In the genomic region with DNA sequence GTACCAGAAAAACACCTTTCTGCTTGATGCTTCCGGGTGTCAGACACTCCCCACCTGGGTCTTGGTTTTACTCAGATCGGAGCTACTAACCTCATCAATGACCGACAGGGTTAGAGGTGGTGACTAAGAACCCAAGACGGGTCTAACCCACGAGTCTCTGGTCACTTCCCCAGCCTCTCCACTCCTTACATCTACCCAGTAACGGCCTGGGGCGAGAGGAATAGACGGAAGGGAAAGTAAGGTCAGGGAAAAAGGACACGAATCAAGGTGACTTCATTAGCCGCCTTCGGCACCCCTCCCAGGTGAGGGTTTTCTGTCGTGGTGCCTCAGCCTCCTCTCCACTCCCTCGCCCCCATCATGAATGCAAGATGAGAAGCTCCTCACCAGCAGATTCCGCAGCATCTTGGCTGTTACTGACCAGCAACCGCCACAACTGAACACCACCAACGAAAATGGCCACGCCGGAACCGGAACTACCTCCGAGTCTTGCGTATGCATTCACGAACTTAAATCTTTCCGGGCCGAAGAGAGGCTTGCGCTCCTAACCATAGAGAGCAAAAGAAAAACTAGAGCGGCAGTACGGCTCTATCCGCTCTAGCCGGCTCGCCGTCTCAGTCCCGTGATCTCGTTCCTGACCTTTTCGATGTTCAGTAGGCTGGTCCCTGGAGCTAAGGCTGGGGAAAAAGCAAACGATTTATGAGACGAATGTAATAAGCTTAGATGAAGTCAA, we compare ENCODE assay signal across 8 cellular contexts. TPM values are rescaled to one million over a fixed set of nuclear protein-coding genes. Genes with fewer than 3 reads are reported as not detected.
A peak's percentile ranks its signal among the peaks of the same experiment; 100 is the strongest.
DNase-seq lines count a peak whose midpoint lies in the region; TF ChIP-seq lines count a peak whose summit lies in the region.

A gene with protein sequence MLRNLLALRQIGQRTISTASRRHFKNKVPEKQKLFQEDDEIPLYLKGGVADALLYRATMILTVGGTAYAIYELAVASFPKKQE (minus strand): TSS at position 469 of the 730 bp plus-strand sequence. CDS start 67 bp downstream, at position 402.

- peaks cover 32% of the 10 kb centered on the region for H3K4me1 Mint-ChIP-seq in activated naive CD4-positive, alpha-beta T cell treated with anti-CD3 and anti-CD28 coated beads for 36 hours (ENCODE audit: low read depth)

- no peak for TF ChIP-seq CTCF in HFF-Myc (IDR thresholded peaks at IDR 0.05; ENCODE audit: low read depth, low read length, missing control alignments)

- H3K27ac Mint-ChIP-seq in activated naive CD4-positive, alpha-beta T cell treated with anti-CD3 and anti-CD28 coated beads for 36 hours: peak within 1 kb of the TSS; percentile 100

- H3K27ac ChIP-seq in subcutaneous abdominal adipose tissue (ENCODE audit: low read depth, low read length): peak within 1 kb of the TSS; percentile 94

- H3K9me3 ChIP-seq in neuron (ENCODE audit: low read length): no peaks in the 10 kb centered on the region
- H3K9me3 ChIP-seq in subcutaneous abdominal adipose tissue (ENCODE audit: control insufficient read depth in 5 of 5, low read length in 5 of 5): no peaks in the 10 kb centered on the region

- peaks cover 12% of the 10 kb centered on the region for H3K27me3 Mint-ChIP-seq in activated naive CD4-positive, alpha-beta T cell treated with anti-CD3 and anti-CD28 coated beads for 36 hours (ENCODE audit: low read depth)

- peaks cover 12% of the 10 kb centered on the region for H3K4me1 ChIP-seq in neuron (ENCODE audit: insufficient read depth, low read length)
- peaks cover 0 to 23% (median 20%) of the 10 kb centered on the region in 5 donors for H3K4me1 ChIP-seq in subcutaneous abdominal adipose tissue (ENCODE audit: control insufficient read depth in 5 of 5, insufficient read depth in 5 of 5, low read length in 5 of 5)

- DNase-seq in GM03348 (ENCODE audit: low spot score): peak; percentile 90
- DNase-seq in HFF-Myc (ENCODE audit: extremely low read depth, low read depth): peak; percentile 94
- DNase-seq in NAMALWA (ENCODE audit: low spot score): peak; percentile 97
- DNase-seq in SK-N-DZ (ENCODE audit: low spot score): peak; percentile 98
- peak; percentile 92 for DNase-seq in activated naive CD4-positive, alpha-beta T cell treated with anti-CD3 and anti-CD28 coated beads for 36 hours
- DNase-seq in foreskin melanocyte: peak; percentile 99

- peaks cover 25% of the 10 kb centered on the region for H3K36me3 Mint-ChIP-seq in activated naive CD4-positive, alpha-beta T cell treated with anti-CD3 and anti-CD28 coated beads for 36 hours (ENCODE audit: low read depth)

- H3K9me3 Mint-ChIP-seq in activated naive CD4-positive, alpha-beta T cell treated with anti-CD3 and anti-CD28 coated beads for 36 hours: no peaks in the 10 kb centered on the region

- no peaks in the 10 kb centered on the region for H3K27me3 ChIP-seq in neuron (ENCODE audit: insufficient read depth, low read length)
- no peaks in the 10 kb centered on the region for H3K27me3 ChIP-seq in subcutaneous abdominal adipose tissue (ENCODE audit: control insufficient read depth in 5 of 5, insufficient read depth in 4 of 5, low read length in 5 of 5)

- CTCF ChIA-PET in activated naive CD4-positive, alpha-beta T cell treated with anti-CD3 and anti-CD28 coated beads for 36 hours (lab: Charles Lee): interaction anchor here (0.6 to 1.5 kb wide), 8 partner anchors 19 to 1260 kb away, joined by 3 to 6 read pairs (median 3); no protein-coding TSS in a partner anchor

- peak within 1 kb of the TSS; percentile 97 for H2AFZ ChIP-seq in neuron (ENCODE audit: low read depth, low read length)

- intact Hi-C loops in activated naive CD4-positive, alpha-beta T cell treated with anti-CD3 and anti-CD28 coated beads for 36 hours (cut with micrococcal nuclease): loop anchor here (1.0 to 10.0 kb wide), 8 partner anchors 25 to 1779 kb away; a partner anchor contains a TSS

- peak within 1 kb of the TSS; percentile 98 for H3K4me3 Mint-ChIP-seq in activated naive CD4-positive, alpha-beta T cell treated with anti-CD3 and anti-CD28 coated beads for 36 hours

- H3K36me3 ChIP-seq in neuron (ENCODE audit: insufficient read depth, low read length) (peaks cover 24% of the 10 kb centered on the region), subcutaneous abdominal adipose tissue (ENCODE audit: control insufficient read depth in 5 of 5, insufficient read depth in 5 of 5, low read length in 5 of 5) (peaks cover 10 to 17% (median 14%) of the 10 kb centered on the region in 5 donors)

- H3K4me3 ChIP-seq in HFF-Myc (replicated peaks; ENCODE audit: low read depth, low read length) (peak within 1 kb of the TSS; percentile 81), neuron (ENCODE audit: low read length) (peak within 1 kb of the TSS; percentile 98), subcutaneous abdominal adipose tissue (ENCODE audit: low read depth in 1 of 5, low read length in 5 of 5) (peak within 1 kb of the TSS; percentile 73 to 100 (median 96))

- H3K9ac ChIP-seq in subcutaneous abdominal adipose tissue (ENCODE audit: low read length in 5 of 5): peak within 1 kb of the TSS; percentile 79 to 94 (median 92)

RNA-seq across cellular contexts. Expression of the gene that starts here (rescaled TPM):
- 4,889 and 5,791 TPM in 2 replicates for polyA plus RNA-seq in SK-N-DZ (2014; cell fraction: cytosol; rRNA removed)
- 1,566 and 3,018 TPM in 2 replicates for polyA plus RNA-seq in SK-N-DZ (2014; cell fraction: nucleus; rRNA removed)
- 100 to 1,000 TPM; 577 to 592 TPM for total RNA-seq in activated naive CD4-positive, alpha-beta T cell treated with anti-CD3 and anti-CD28 coated beads for 36 hours

Comparison
In these comparisons a context has a peak if more than half of its experiments do, and no peak if none do; other contexts are left out.
1. Peak in every context shown above with its lines: DNase-seq, H3K4me3 ChIP-seq and H3K27ac ChIP-seq.